8 cellular contexts compared by ENCODE assay signal in genomic region chr16:74667215-74667765, GRCh38. TPM values are rescaled to one million over a fixed set of nuclear protein-coding genes. Genes with fewer than 3 reads are reported as not detected.
DNase-seq lines count a peak whose midpoint lies in the region; ATAC-seq and TF ChIP-seq lines count a peak whose summit lies in the region.

No MANE protein-coding gene starts in this region.

- H3K4ac ChIP-seq in neuronal stem cell (ENCODE audit: low read length): no peak overlapping the region

- peak overlapping the region; percentile 60 for H3K4me3 ChIP-seq in MM.1S (ENCODE audit: low read length)
- H3K4me3 ChIP-seq in foreskin fibroblast (ENCODE audit: low read depth in 1 of 2, low read length in 2 of 2): peak overlapping the region; percentile 73 to 99
- H3K4me3 ChIP-seq in neuronal stem cell (ENCODE audit: low read length in 2 of 2): peak overlapping the region; percentile 3 to 85
- H3K4me3 ChIP-seq in aorta (ENCODE audit: low read length in 2 of 2): peak overlapping the region; percentile 61 to 64

- no peak overlapping the region for H2BK5ac ChIP-seq in neuronal stem cell (ENCODE audit: low read length)

- H2BK120ac ChIP-seq in neuronal stem cell (ENCODE audit: low read depth, low read length): no peak overlapping the region

- peak overlapping the region; percentile 99 for H3K9ac ChIP-seq in ES-I3 (ENCODE audit: low read depth, low read length)
- peak overlapping the region; percentile 64 for H3K9ac ChIP-seq in MM.1S (ENCODE audit: low read length)
- no peak overlapping the region for H3K9ac ChIP-seq in neuronal stem cell (ENCODE audit: low read depth, low read length, poor library complexity)

- no peak overlapping the region for H2BK12ac ChIP-seq in neuronal stem cell (ENCODE audit: low read length)

- ATAC-seq in aorta (ENCODE audit: low FRiP score) (peak; percentile 56), GM19324 (IDR thresholded peaks at IDR 0.05; ENCODE audit: low FRiP score, unreplicated experiment) (no peak), GM18498 (IDR thresholded peaks at IDR 0.05; ENCODE audit: unreplicated experiment) (no peak)

- H3K9me3 ChIP-seq in ES-I3 (ENCODE audit: control insufficient read depth, insufficient read depth, low read length): no peaks in the 10 kb centered on the region
- no peaks in the 10 kb centered on the region for H3K9me3 ChIP-seq in MM.1S (replicated peaks; ENCODE audit: insufficient read depth, low read length)
- peaks cover 3 to 12% of the 10 kb centered on the region in 2 donors for H3K9me3 ChIP-seq in neuronal stem cell (replicated peaks in 1 of 2; ENCODE audit: control insufficient read depth in 2 of 2, insufficient read depth in 1 of 2, low read depth in 1 of 2, low read length in 2 of 2)
- H3K9me3 ChIP-seq in aorta (ENCODE audit: control insufficient read depth, low read length): no peaks in the 10 kb centered on the region

- H3K79me2 ChIP-seq in MM.1S (ENCODE audit: low read length): peaks cover 43% of the 10 kb centered on the region

- H4K91ac ChIP-seq in neuronal stem cell (ENCODE audit: low read depth, low read length, poor library complexity): no peak overlapping the region

- peaks cover 9% of the 10 kb centered on the region for H3K79me1 ChIP-seq in neuronal stem cell (ENCODE audit: low read depth, low read length)

- H3K36me3 ChIP-seq in ES-I3 (ENCODE audit: insufficient read depth, low read length) (peaks cover 21% of the 10 kb centered on the region), MM.1S (replicated peaks; ENCODE audit: insufficient read depth, low read length) (no peaks in the 10 kb centered on the region), neuronal stem cell (replicated peaks in 1 of 2; ENCODE audit: control insufficient read depth in 2 of 2, insufficient read depth in 2 of 2, low read length in 2 of 2) (peaks cover 16 to 32% of the 10 kb centered on the region in 2 donors), aorta (ENCODE audit: control insufficient read depth in 1 of 2, insufficient read depth in 2 of 2, low read length in 1 of 2) (peaks cover 3% of the 10 kb centered on the region in 2 donors)

- peak overlapping the region; percentile 90 for H2BK15ac ChIP-seq in neuronal stem cell (ENCODE audit: low read length)

- H2AK5ac ChIP-seq in neuronal stem cell (ENCODE audit: low read depth, low read length): no peak overlapping the region

- peak overlapping the region; percentile 35 for H3K18ac ChIP-seq in neuronal stem cell (ENCODE audit: low read length)

- H2AFZ ChIP-seq in MM.1S (ENCODE audit: low read length) (peak overlapping the region; percentile 85), neuronal stem cell (ENCODE audit: low read length) (peak overlapping the region; percentile 99)

- no peak overlapping the region for H3K23ac ChIP-seq in neuronal stem cell (ENCODE audit: low read depth, low read length, poor library complexity)

- H4K8ac ChIP-seq in neuronal stem cell (ENCODE audit: low read depth, low read length): no peak overlapping the region

- no peaks in the 10 kb centered on the region for H3K4me1 ChIP-seq in ES-I3 (ENCODE audit: insufficient read depth, low read length)
- no peaks in the 10 kb centered on the region for H3K4me1 ChIP-seq in MM.1S (ENCODE audit: low read length)
- H3K4me1 ChIP-seq in neuronal stem cell (ENCODE audit: control insufficient read depth in 2 of 2, insufficient read depth in 1 of 2, low read depth in 1 of 2, low read length in 2 of 2): peaks cover 0 to 3% of the 10 kb centered on the region in 2 donors
- no peaks in the 10 kb centered on the region for H3K4me1 ChIP-seq in aorta (ENCODE audit: control insufficient read depth in 1 of 2, insufficient read depth in 2 of 2, low read length in 2 of 2)

- intact Hi-C loops in aorta (cut with DNase I): no loop called here

- H3K4me2 ChIP-seq in MM.1S (ENCODE audit: low read depth, low read length) (peak overlapping the region; percentile 79; the same call in 1 of the 2 replicates), neuronal stem cell (ENCODE audit: insufficient read depth, low read length, poor library complexity, severe bottlenecking) (peak overlapping the region; percentile 60)

- peak; percentile 11 for DNase-seq in MM.1S
- peak; percentile 67 to 68 for DNase-seq in activated T-cell treated with anti-CD3 and anti-CD28 coated beads, Interleukin-2, amount 50 U/mL, for 48 hours
- DNase-seq in foreskin fibroblast: peak; percentile 19 to 66
- DNase-seq in neuronal stem cell (ENCODE audit: low spot score): peak; percentile 20
- DNase-seq in aorta: peak; percentile 51 to 81

- H4K20me1 ChIP-seq in MM.1S (ENCODE audit: insufficient read depth, low read length): no peaks in the 10 kb centered on the region

- no peaks in the 10 kb centered on the region for H3F3A ChIP-seq in MM.1S (ENCODE audit: insufficient read depth, low read length)

- no peaks in the 10 kb centered on the region for H3K9me2 ChIP-seq in MM.1S (replicated peaks; ENCODE audit: insufficient read depth, low read length)

- H3K14ac ChIP-seq in neuronal stem cell (ENCODE audit: low read length): no peak overlapping the region

- H3K27ac ChIP-seq in MM.1S (ENCODE audit: low read length): peak overlapping the region; percentile 31; the same call in 1 of the 2 replicates
- no peak overlapping the region for H3K27ac ChIP-seq in neuronal stem cell (replicated peaks; ENCODE audit: low read length)
- no peak overlapping the region for H3K27ac ChIP-seq in aorta (ENCODE audit: low read depth in 1 of 2, low read length in 2 of 2)

- H3K27me3 ChIP-seq in MM.1S (replicated peaks; ENCODE audit: insufficient read depth, low read length): no peaks in the 10 kb centered on the region
- no peaks in the 10 kb centered on the region for H3K27me3 ChIP-seq in neuronal stem cell (ENCODE audit: control insufficient read depth in 3 of 3, insufficient read depth in 3 of 3, low read depth in 1 of 3, low read length in 3 of 3)
- no peaks in the 10 kb centered on the region for H3K27me3 ChIP-seq in aorta (ENCODE audit: control insufficient read depth in 1 of 2, insufficient read depth in 2 of 2, low read length in 1 of 2)

- WGBS in neuronal stem cell (ENCODE audit: extremely low coverage in 2 of 2, insufficient read length in 2 of 2, insufficient replicate concordance in 1 of 2), 2 donors: no CpG with 5 or more reads among the region's 24 CpGs
- WGBS in aorta, 2 donors: 2% methylated on average over 24 of the region's 24 CpGs

- TF ChIP-seq CTCF in MM.1S (IDR thresholded peaks at IDR 0.05; ENCODE audit: low read length) (no peak), foreskin fibroblast (IDR thresholded peaks at IDR 0.05; ENCODE audit: low read depth, low read length) (no peak)

RNA-seq across cellular contexts. Expression of gene RFWD3, which starts 0.6 kb away (rescaled TPM):
- 24.6 TPM for polyA plus RNA-seq in neuronal stem cell (2013, experiment 1 of 2)
- 25.1 TPM for polyA plus RNA-seq in neuronal stem cell (2013, experiment 2 of 2)
- 10 to 100 TPM; 16.4 to 17.1 TPM for total RNA-seq in aorta
- 1 to 10 TPM; 2.8 to 3.3 TPM for polyA plus RNA-seq in aorta

RNA-seq across cellular contexts. Expression of gene MLKL, which starts 33.4 kb away (rescaled TPM):
- polyA plus RNA-seq in neuronal stem cell (2013, experiment 1 of 2): 0.10 TPM
- polyA plus RNA-seq in neuronal stem cell (2013, experiment 2 of 2): 0.01 TPM
- 10 to 100 TPM; 23.7 to 31.3 TPM for total RNA-seq in aorta
- 10 to 100 TPM; 10.9 to 20.3 TPM for polyA plus RNA-seq in aorta

Comparison
In these comparisons a context has a peak if more than half of its experiments do, and no peak if none do; other contexts are left out.
1. DNase-seq: peak in every context shown above with its lines; median percentile 68 in activated T-cell treated with anti-CD3 and anti-CD28 coated beads, Interleukin-2, amount 50 U/mL, for 48 hours; 66 in aorta; 42 in foreskin fibroblast; 20 in neuronal stem cell; 11 in MM.1S.